Comparison of ENCODE assay signal across 17 cellular contexts in the genomic region with DNA sequence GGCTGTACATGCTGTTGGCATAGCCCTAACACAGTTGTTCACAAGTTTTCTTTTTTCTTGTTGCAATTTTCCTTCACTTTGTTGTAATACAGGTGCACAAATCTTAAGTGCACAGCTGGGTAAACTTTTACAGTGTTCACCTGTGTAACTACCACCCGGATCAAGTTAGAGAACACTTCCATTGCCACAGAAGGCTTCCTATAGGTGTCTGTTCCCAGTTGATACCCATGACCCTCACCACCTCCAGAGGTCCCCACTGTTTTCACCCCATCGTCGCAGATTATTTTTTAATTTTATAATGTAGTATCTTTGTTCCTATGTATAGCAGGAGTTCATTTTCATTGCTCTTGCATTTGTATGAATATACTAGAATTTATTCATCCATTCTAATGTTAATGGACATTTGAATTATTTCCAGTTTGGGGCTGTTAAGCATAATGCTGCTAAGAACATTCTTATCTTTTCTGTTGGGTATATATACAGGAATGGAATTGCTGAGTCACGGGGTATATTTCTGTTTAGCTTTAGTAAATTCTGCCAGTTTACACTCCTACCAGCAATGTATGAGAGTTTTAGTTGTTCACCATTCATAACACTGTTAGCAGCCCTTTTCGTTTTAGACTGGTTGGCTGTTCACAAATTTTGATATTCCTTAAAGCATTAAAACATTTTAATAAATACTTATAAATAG.
"Had no signal": no experiment of that assay in that cellular context is flagged by ENCODE, and none has a peak within 500 bp of the region (broad histone marks: within the 10 kb centered on the region; RNA-seq: fewer than 3 reads in every experiment).

No MANE protein-coding gene starts in this region.

- H3K27ac Mint-ChIP-seq: endodermal cell, neural progenitor cell had no signal

- H3K4me1 ChIP-seq: neural progenitor cell, pancreas had no signal

- H3K4me3 ChIP-seq: esophagus muscularis mucosa, neural progenitor cell, pancreas, tibial artery had no signal

- H3K4me3 Mint-ChIP-seq: endodermal cell, neural progenitor cell, T-cell had no signal

- H3K4me2 ChIP-seq: neural progenitor cell had no signal

- H3K9ac ChIP-seq: neural progenitor cell had no signal

- H3K27ac ChIP-seq: brain microvascular endothelial cell, esophagus muscularis mucosa, neural progenitor cell, pancreas, tibial artery had no signal

- H3K9me3 ChIP-seq: esophagus muscularis mucosa, pancreas, tibial artery had no signal

- H3K27me3 Mint-ChIP-seq: T-cell had no signal

- H3K9me3 Mint-ChIP-seq: endodermal cell, neural progenitor cell, T-cell had no signal

- DNase-seq: activated CD4-positive, alpha-beta T cell treated with anti-CD3 and anti-CD28 coated beads, Interleukin-2, amount 50 U/mL, for 1 hour; activated CD4-positive, CD25-positive, alpha-beta regulatory T cell; activated naive CD4-positive, alpha-beta T cell treated with anti-CD3 and anti-CD28 coated beads, Interleukin-2, amount 50 U/mL, for 16 hours; activated T-cell treated with anti-CD3 and anti-CD28 coated beads for 4 hours; amniotic stem cell; brain microvascular endothelial cell; cerebellar nuclear complex; endodermal cell; hippocampal formation; kidney glomerular epithelial cell; pancreas; stimulated activated CD4-positive, alpha-beta T cell treated with anti-CD3 and anti-CD28 coated beads, Interleukin-4, amount 100 ng/mL, for 4 hours; T-cell; T1000; tibial artery had no signal

- H3K27me3 ChIP-seq: brain microvascular endothelial cell, esophagus muscularis mucosa, neural progenitor cell, pancreas, tibial artery had no signal

- H2AFZ ChIP-seq: neural progenitor cell had no signal

- H3K36me3 ChIP-seq: neural progenitor cell had no signal

- H3K4me1 Mint-ChIP-seq: endodermal cell, neural progenitor cell had no signal
